In genomic region chr6:89948876-89949275, GRCh38 we compare ENCODE assay signal across 29 cellular contexts. TPM values are rescaled to one million over a fixed set of nuclear protein-coding genes. Genes with fewer than 3 reads are reported as not detected.
DNase-seq lines count a peak whose midpoint lies in the region; ATAC-seq and TF ChIP-seq lines count a peak whose summit lies in the region.
"Had no signal": no experiment of that assay in that cellular context is flagged by ENCODE, and none has a peak within 500 bp of the region (broad histone marks: within the 10 kb centered on the region; RNA-seq: fewer than 3 reads in every experiment).

No MANE protein-coding gene starts in this region.

- ATAC-seq in CD4-positive, alpha-beta T cell (ENCODE audit: poor library complexity) = no peak
- ATAC-seq in activated naive CD8-positive, alpha-beta T cell treated with anti-CD3 and anti-CD28 coated beads, Interleukin-2, amount 50 U/mL, for 24 hours = no peak
- no peak for ATAC-seq in memory B cell (ENCODE audit: low read depth)
- ATAC-seq in effector memory CD8-positive, alpha-beta T cell (replicated peaks) = no peak
- ATAC-seq: activated CD4-positive, CD25-positive, alpha-beta regulatory T cell treated with anti-CD3 and anti-CD28 coated beads, Interleukin-2, amount 50 U/mL, for 24 hours; left ventricle myocardium superior; sciatic nerve had no signal

- no peaks in the 10 kb centered on the region for H3K27me3 ChIP-seq in CD4-positive, alpha-beta T cell (ENCODE audit: control insufficient read depth, insufficient read depth, low read length)
- H3K27me3 ChIP-seq: BLaER1 treated with 17β-estradiol and CSF1 and Interleukin-3, amounts not matched to agents 10 nM and 100 nM had no signal

- peaks cover 70% of the 10 kb centered on the region for H3K4me1 Mint-ChIP-seq in CD4-positive, alpha-beta T cell (ENCODE audit: low read depth)
- H3K4me1 Mint-ChIP-seq in activated naive CD8-positive, alpha-beta T cell treated with anti-CD3 and anti-CD28 coated beads, Interleukin-2, amount 50 U/mL, for 24 hours = peaks cover 79% of the 10 kb centered on the region
- H3K4me1 Mint-ChIP-seq in memory B cell = peaks cover 23% of the 10 kb centered on the region
- H3K4me1 Mint-ChIP-seq in effector memory CD8-positive, alpha-beta T cell (ENCODE audit: low read depth in 2 of 2) = peaks cover 31 to 34% of the 10 kb centered on the region in 2 donors

- DNase-seq in AG20443 (ENCODE audit: low spot score) = peak; percentile 39
- DNase-seq in CD4-positive, alpha-beta T cell = no peak
- no peak for DNase-seq in activated naive CD8-positive, alpha-beta T cell treated with anti-CD3 and anti-CD28 coated beads, Interleukin-2, amount 50 U/mL, for 24 hours
- DNase-seq in memory B cell (ENCODE audit: low spot score in 2 of 2) = no peak
- no peak for DNase-seq in effector memory CD8-positive, alpha-beta T cell
- no peak for DNase-seq in iPS-NIHi11 (ENCODE audit: low spot score)
- no peak for DNase-seq in C1 segment of cervical spinal cord (lab: John Stamatoyannopoulos, UW)
- no peak for DNase-seq in activated gamma-delta T cell treated with Interleukin-2 at 50 U/mL for 16 hours
- DNase-seq: activated CD4-positive, alpha-beta memory T cell treated with anti-CD3 and anti-CD28 coated beads for 36 hours; Caco-2; DMS53; glutamatergic neuron; left ventricle myocardium superior; NCI-H1436 treated with DMSO at 0.1 percent for 48 hours; NCI-H2081 treated with DMSO at 0.1 percent for 48 hours; NCI-H2227 treated with DMSO at 0.1 percent for 48 hours; NCI-H526; NK-92 treated with Interleukin-12 subunit alpha and Interleukin-12 subunit beta, amount 100 ng/mL, for 24 hours; nucleus accumbens; stimulated activated CD4-positive, alpha-beta T cell treated with anti-CD3 and anti-CD28 coated beads, Interleukin-4, amount 100 ng/mL, for 1 hour; T-helper 1 cell had no signal

- H3K9me3 Mint-ChIP-seq in CD4-positive, alpha-beta T cell = no peaks in the 10 kb centered on the region
- H3K9me3 Mint-ChIP-seq in activated naive CD8-positive, alpha-beta T cell treated with anti-CD3 and anti-CD28 coated beads, Interleukin-2, amount 50 U/mL, for 24 hours = no peaks in the 10 kb centered on the region
- no peaks in the 10 kb centered on the region for H3K9me3 Mint-ChIP-seq in memory B cell
- no peaks in the 10 kb centered on the region for H3K9me3 Mint-ChIP-seq in effector memory CD8-positive, alpha-beta T cell
- H3K9me3 Mint-ChIP-seq: activated CD4-positive, alpha-beta memory T cell treated with anti-CD3 and anti-CD28 coated beads for 36 hours had no signal

- peak overlapping the region; percentile 92 for H3K27ac Mint-ChIP-seq in CD4-positive, alpha-beta T cell
- H3K27ac Mint-ChIP-seq in activated naive CD8-positive, alpha-beta T cell treated with anti-CD3 and anti-CD28 coated beads, Interleukin-2, amount 50 U/mL, for 24 hours = peak overlapping the region; percentile 66
- peak overlapping the region; percentile 71 for H3K27ac Mint-ChIP-seq in memory B cell
- H3K27ac Mint-ChIP-seq in effector memory CD8-positive, alpha-beta T cell = peak overlapping the region in 1 of 2 donors; percentile 93
- H3K27ac Mint-ChIP-seq: activated CD4-positive, alpha-beta memory T cell treated with anti-CD3 and anti-CD28 coated beads for 36 hours had no signal

- no peaks in the 10 kb centered on the region for H3K27me3 Mint-ChIP-seq in CD4-positive, alpha-beta T cell
- no peaks in the 10 kb centered on the region for H3K27me3 Mint-ChIP-seq in activated naive CD8-positive, alpha-beta T cell treated with anti-CD3 and anti-CD28 coated beads, Interleukin-2, amount 50 U/mL, for 24 hours
- H3K27me3 Mint-ChIP-seq in memory B cell = no peaks in the 10 kb centered on the region
- no peaks in the 10 kb centered on the region for H3K27me3 Mint-ChIP-seq in effector memory CD8-positive, alpha-beta T cell
- H3K27me3 Mint-ChIP-seq: activated CD4-positive, alpha-beta memory T cell treated with anti-CD3 and anti-CD28 coated beads for 36 hours had no signal

- no peak overlapping the region for H3K4me3 Mint-ChIP-seq in CD4-positive, alpha-beta T cell
- no peak overlapping the region for H3K4me3 Mint-ChIP-seq in activated naive CD8-positive, alpha-beta T cell treated with anti-CD3 and anti-CD28 coated beads, Interleukin-2, amount 50 U/mL, for 24 hours
- no peak overlapping the region for H3K4me3 Mint-ChIP-seq in memory B cell
- no peak overlapping the region for H3K4me3 Mint-ChIP-seq in effector memory CD8-positive, alpha-beta T cell
- H3K4me3 Mint-ChIP-seq: activated CD4-positive, alpha-beta memory T cell treated with anti-CD3 and anti-CD28 coated beads for 36 hours had no signal

- CTCF ChIA-PET in CD4-positive, alpha-beta T cell (lab: Charles Lee) = no interaction called here

- intact Hi-C loops in CD4-positive, alpha-beta T cell (cut with DNase I, micrococcal nuclease) = loop anchor here in 1 of 2 experiments (5.0 kb wide), 1 partner anchor 158 kb away; no protein-coding TSS in a partner anchor

- no peak overlapping the region for H3K27ac ChIP-seq in CD4-positive, alpha-beta T cell (ENCODE audit: low read depth, low read length)
- H3K27ac ChIP-seq: prostate gland, SK-N-MC had no signal

- POLR2A ChIA-PET in CD4-positive, alpha-beta T cell (lab: Charles Lee) = no interaction called here

- TF ChIP-seq CTCF in CD4-positive, alpha-beta T cell (IDR thresholded peaks at IDR 0.05) = no peak

- no peaks in the 10 kb centered on the region for H3K9me3 ChIP-seq in CD4-positive, alpha-beta T cell (ENCODE audit: control insufficient read depth, low read length)
- H3K9me3 ChIP-seq: BLaER1 treated with 17β-estradiol and CSF1 and Interleukin-3, amounts not matched to agents 10 nM and 100 nM; prostate gland had no signal

- H3K36me3 Mint-ChIP-seq in CD4-positive, alpha-beta T cell (ENCODE audit: low read depth) = peaks cover 73% of the 10 kb centered on the region
- H3K36me3 Mint-ChIP-seq in activated naive CD8-positive, alpha-beta T cell treated with anti-CD3 and anti-CD28 coated beads, Interleukin-2, amount 50 U/mL, for 24 hours (ENCODE audit: low read depth) = peaks cover 80% of the 10 kb centered on the region
- peaks cover 37% of the 10 kb centered on the region for H3K36me3 Mint-ChIP-seq in memory B cell
- peaks cover 6% of the 10 kb centered on the region for H3K36me3 Mint-ChIP-seq in effector memory CD8-positive, alpha-beta T cell (ENCODE audit: insufficient read depth)

RNA-seq across cellular contexts. Expression of gene GJA10, which starts 54.6 kb away (rescaled TPM):
- total RNA-seq in CD4-positive, alpha-beta T cell = not detected
- total RNA-seq: activated CD4-positive, alpha-beta memory T cell treated with anti-CD3 and anti-CD28 coated beads for 36 hours; Caco-2; G401; left ventricle myocardium superior; prostate gland; sciatic nerve; temporal lobe; urinary bladder had no signal
